In the genomic region with DNA sequence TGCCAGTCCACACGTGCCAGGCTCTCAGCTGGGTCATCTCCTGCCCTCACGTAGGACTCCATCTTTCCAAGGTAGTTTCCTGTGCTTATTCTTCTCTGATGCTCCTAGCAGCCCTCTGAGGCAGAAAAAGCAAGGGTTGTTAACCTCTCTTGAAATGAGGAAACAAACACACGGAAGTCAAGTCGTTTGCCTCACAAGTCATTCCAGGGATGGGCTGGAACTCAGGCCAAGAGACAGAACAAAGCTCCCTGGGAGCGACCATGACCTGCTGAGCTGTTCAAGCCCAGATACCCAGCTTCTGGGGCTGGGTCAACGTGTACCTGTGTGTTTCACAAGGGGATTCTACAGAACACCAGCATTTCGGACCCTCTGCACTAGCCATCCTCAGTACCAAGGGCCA, we compare ENCODE assay signal across 14 cellular contexts. TPM values are rescaled to one million over a fixed set of nuclear protein-coding genes. Genes with fewer than 3 reads are reported as not detected.
A peak's percentile ranks its signal among the peaks of the same experiment; 100 is the strongest.
DNase-seq lines count a peak whose midpoint lies in the region; ATAC-seq and TF ChIP-seq lines count a peak whose summit lies in the region.
"Had no signal": no experiment of that assay in that cellular context is flagged by ENCODE, and none has a peak within 500 bp of the region (broad histone marks: within the 10 kb centered on the region; RNA-seq: fewer than 3 reads in every experiment).

No MANE protein-coding gene starts in this region.

- no peak overlapping the region for H2AFZ ChIP-seq in mesenchymal stem cell (ENCODE audit: low read depth, low read length)

- peak overlapping the region in 1 of 2 experiments; percentile 22 for H3K14ac ChIP-seq in mesenchymal stem cell (ENCODE audit: low read length in 2 of 2)

- H3K4me2 ChIP-seq in mesenchymal stem cell (ENCODE audit: low read length, poor library complexity, severe bottlenecking) = no peak overlapping the region

- peak overlapping the region in 1 of 2 experiments; percentile 7 for H3K4me3 ChIP-seq in mesenchymal stem cell (ENCODE audit: insufficient read depth in 1 of 2, low read depth in 1 of 2, low read length in 2 of 2)
- H3K4me3 ChIP-seq: dorsolateral prefrontal cortex had no signal

- H3K9ac ChIP-seq in mesenchymal stem cell (ENCODE audit: low read length) = peak overlapping the region; percentile 48

- H3K4me1 ChIP-seq in mesenchymal stem cell (ENCODE audit: control insufficient read depth, insufficient read depth, low read depth, low read length) = peaks cover 37% of the 10 kb centered on the region

- 76% methylated on average over 7 of the region's 7 CpGs for WGBS in mesenchymal stem cell

- no peak overlapping the region for H4K8ac ChIP-seq in mesenchymal stem cell (ENCODE audit: low read length)

- no peaks in the 10 kb centered on the region for H3K9me3 ChIP-seq in mesenchymal stem cell (ENCODE audit: control insufficient read depth, low read length)

- no peaks in the 10 kb centered on the region for H3K79me1 ChIP-seq in mesenchymal stem cell (replicated peaks; ENCODE audit: low read length, poor library complexity, severe bottlenecking)

- peak overlapping the region in 1 of 2 experiments; percentile 25 for H2BK12ac ChIP-seq in mesenchymal stem cell (ENCODE audit: low read length in 2 of 2)

- no peak overlapping the region for H2BK5ac ChIP-seq in mesenchymal stem cell (ENCODE audit: low read depth, low read length, poor library complexity, severe bottlenecking)

- intact Hi-C loops in dendritic cell treated with granulocyte-macrophage colony-stimulating factor and Interleukin-4, amounts not matched to agents 40 ng/mL and 50 ng/mL, for 4 days (cut with micrococcal nuclease) = no loop called here

- no peaks in the 10 kb centered on the region for H3K4me1 Mint-ChIP-seq in dendritic cell treated with granulocyte-macrophage colony-stimulating factor and Interleukin-4, amounts not matched to agents 40 ng/mL and 50 ng/mL, for 4 days (ENCODE audit: low read depth)
- H3K4me1 Mint-ChIP-seq in type B pancreatic cell (ENCODE audit: unreplicated experiment) (peaks cover 29% of the 10 kb centered on the region), progenitor cell of endocrine pancreas (ENCODE audit: low read depth) (peaks cover 2% of the 10 kb centered on the region)
- H3K4me1 Mint-ChIP-seq: natural killer cell had no signal

- H3K27ac ChIP-seq in mesenchymal stem cell (ENCODE audit: low read length, poor library complexity, severe bottlenecking) = no peak overlapping the region

- H3K4me3 Mint-ChIP-seq in dendritic cell treated with granulocyte-macrophage colony-stimulating factor and Interleukin-4, amounts not matched to agents 40 ng/mL and 50 ng/mL, for 4 days = peak overlapping the region; percentile 18
- H3K4me3 Mint-ChIP-seq in type B pancreatic cell = no peak overlapping the region
- H3K4me3 Mint-ChIP-seq in progenitor cell of endocrine pancreas (ENCODE audit: low read depth) = no peak overlapping the region
- H3K4me3 Mint-ChIP-seq: natural killer cell; T-helper 1 cell treated with Interleukin-12 subunit alpha and Interleukin-12 subunit beta and Interleukin-4 antibody, amounts not matched to agents 30 μg/mL and 1 μg/mL, for 36 hours had no signal

- ATAC-seq in HG02981 (IDR thresholded peaks at IDR 0.05; ENCODE audit: unreplicated experiment) (no peak), GM21390 (IDR thresholded peaks at IDR 0.05; ENCODE audit: unreplicated experiment) (no peak)
- ATAC-seq: natural killer cell had no signal

- H3K18ac ChIP-seq in mesenchymal stem cell (ENCODE audit: low read depth in 1 of 2, low read length in 2 of 2) = peak overlapping the region; percentile 14 to 48

- no peaks in the 10 kb centered on the region for H3K9me3 Mint-ChIP-seq in dendritic cell treated with granulocyte-macrophage colony-stimulating factor and Interleukin-4, amounts not matched to agents 40 ng/mL and 50 ng/mL, for 4 days
- no peaks in the 10 kb centered on the region for H3K9me3 Mint-ChIP-seq in type B pancreatic cell
- no peaks in the 10 kb centered on the region for H3K9me3 Mint-ChIP-seq in progenitor cell of endocrine pancreas (ENCODE audit: low read depth)
- H3K9me3 Mint-ChIP-seq: natural killer cell; T-helper 1 cell treated with Interleukin-12 subunit alpha and Interleukin-12 subunit beta and Interleukin-4 antibody, amounts not matched to agents 30 μg/mL and 1 μg/mL, for 36 hours had no signal

- H2BK120ac ChIP-seq in mesenchymal stem cell (ENCODE audit: low read depth, low read length) = no peak overlapping the region

- H2AK5ac ChIP-seq in mesenchymal stem cell (ENCODE audit: low read length, severe bottlenecking) = peak overlapping the region; percentile 0

- H3K4ac ChIP-seq in mesenchymal stem cell (ENCODE audit: low read depth in 1 of 2, low read length in 2 of 2) = peak overlapping the region in 1 of 2 experiments; percentile 68

- TF ChIP-seq CTCF in type B pancreatic cell (conservative IDR thresholded peaks at IDR 0.05) (no peak), progenitor cell of endocrine pancreas (IDR thresholded peaks at IDR 0.05; ENCODE audit: unreplicated experiment) (no peak)

- peaks cover 25% of the 10 kb centered on the region for H3K27me3 Mint-ChIP-seq in dendritic cell treated with granulocyte-macrophage colony-stimulating factor and Interleukin-4, amounts not matched to agents 40 ng/mL and 50 ng/mL, for 4 days
- H3K27me3 Mint-ChIP-seq in type B pancreatic cell (no peaks in the 10 kb centered on the region), progenitor cell of endocrine pancreas (peaks cover 12% of the 10 kb centered on the region)

- H3K36me3 ChIP-seq in mesenchymal stem cell (ENCODE audit: control insufficient read depth in 1 of 2, insufficient read depth in 2 of 2, low read depth in 1 of 2, low read length in 2 of 2) = no peaks in the 10 kb centered on the region

- H3K27me3 ChIP-seq in mesenchymal stem cell (ENCODE audit: control insufficient read depth in 1 of 2, insufficient read depth in 1 of 2, low read length in 2 of 2) = peaks cover 0 to 4% of the 10 kb centered on the region in 2 experiments
- H3K27me3 ChIP-seq: dorsolateral prefrontal cortex had no signal

- no peaks in the 10 kb centered on the region for H3K36me3 Mint-ChIP-seq in dendritic cell treated with granulocyte-macrophage colony-stimulating factor and Interleukin-4, amounts not matched to agents 40 ng/mL and 50 ng/mL, for 4 days (ENCODE audit: low read depth)
- H3K36me3 Mint-ChIP-seq in type B pancreatic cell (no peaks in the 10 kb centered on the region), progenitor cell of endocrine pancreas (ENCODE audit: insufficient read depth) (no peaks in the 10 kb centered on the region)
- H3K36me3 Mint-ChIP-seq: natural killer cell had no signal

- no peak overlapping the region for H4K91ac ChIP-seq in mesenchymal stem cell (ENCODE audit: low read length)

- no peak overlapping the region for H3K23ac ChIP-seq in mesenchymal stem cell (ENCODE audit: low read length in 2 of 2)

- peak; percentile 23 for DNase-seq in M059J (ENCODE audit: low read depth)
- DNase-seq in mesenchymal stem cell = no peak
- no peak for DNase-seq in type B pancreatic cell (ENCODE audit: extremely low spot score, unreplicated experiment)
- DNase-seq in progenitor cell of endocrine pancreas (ENCODE audit: low spot score, unreplicated experiment) = no peak
- DNase-seq: activated CD4-positive, alpha-beta T cell treated with anti-CD3 and anti-CD28 coated beads, Interleukin-2, amount 50 U/mL, for 4 hours; activated naive CD4-positive, alpha-beta T cell; COR-L47; dorsolateral prefrontal cortex; natural killer cell; NCI-H2029 had no signal

- H2BK15ac ChIP-seq in mesenchymal stem cell (ENCODE audit: low read depth, poor library complexity, severe bottlenecking) = no peak overlapping the region

- peak overlapping the region; percentile 68 for H3K27ac Mint-ChIP-seq in dendritic cell treated with granulocyte-macrophage colony-stimulating factor and Interleukin-4, amounts not matched to agents 40 ng/mL and 50 ng/mL, for 4 days
- peak overlapping the region; percentile 56 for H3K27ac Mint-ChIP-seq in type B pancreatic cell
- H3K27ac Mint-ChIP-seq in progenitor cell of endocrine pancreas = no peak overlapping the region
- H3K27ac Mint-ChIP-seq: natural killer cell; T-helper 1 cell treated with Interleukin-12 subunit alpha and Interleukin-12 subunit beta and Interleukin-4 antibody, amounts not matched to agents 30 μg/mL and 1 μg/mL, for 36 hours had no signal

RNA-seq across cellular contexts. Expression of gene SRL, which starts 28.2 kb away (rescaled TPM):
- total RNA-seq in M059J (2014; rRNA removed; shearing (Covaris generic)) = not detected in 2 replicates
- not detected for polyA plus RNA-seq in mesenchymal stem cell (2013, experiment 1 of 2)
- not detected for polyA plus RNA-seq in mesenchymal stem cell (2013, experiment 2 of 2)
- total RNA-seq in type B pancreatic cell (ENCODE audit: low replicate concordance) (1.2 TPM in 1 of 2 replicates, not detected in the other), progenitor cell of endocrine pancreas (0.09 TPM in 1 of 2 replicates, not detected in the other)
- total RNA-seq: natural killer cell had no signal

RNA-seq across cellular contexts. Expression of gene TFAP4, which starts 59.1 kb away (rescaled TPM):
- 3.2 and 6.2 TPM in 2 replicates for total RNA-seq in M059J (2014; rRNA removed; shearing (Covaris generic))
- 6.0 TPM for polyA plus RNA-seq in mesenchymal stem cell (2013, experiment 1 of 2)
- 5.8 TPM for polyA plus RNA-seq in mesenchymal stem cell (2013, experiment 2 of 2)
- total RNA-seq in type B pancreatic cell (ENCODE audit: low replicate concordance) (11.8 and 27.0 TPM in 2 replicates), progenitor cell of endocrine pancreas (22.9 and 29.0 TPM in 2 replicates)
